In the genomic region with DNA sequence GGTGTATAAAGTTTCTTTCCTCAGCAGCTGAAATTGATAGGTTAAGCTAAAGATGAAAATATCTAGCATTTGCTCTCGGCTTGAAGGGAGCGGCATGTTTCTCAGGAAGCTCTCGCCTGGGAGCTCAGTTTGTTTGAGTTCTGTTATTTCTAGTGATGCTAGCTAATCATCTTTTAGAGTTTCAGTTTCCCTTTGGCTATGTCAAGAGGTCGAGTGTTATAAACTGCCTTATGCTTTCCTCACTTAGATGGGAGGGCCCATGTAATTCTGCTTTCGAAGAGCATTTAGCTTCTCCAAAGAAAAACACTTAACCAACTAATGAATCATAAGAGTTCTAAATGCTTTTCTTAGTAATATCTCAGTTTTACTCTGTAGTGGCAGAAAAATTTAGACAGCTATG, we compare ENCODE assay signal across 8 cellular contexts.
DNase-seq lines count a peak whose midpoint lies in the region; ATAC-seq, FAIRE-seq and TF ChIP-seq lines count a peak whose summit lies in the region.

No MANE protein-coding gene starts in this region.

- TF ChIP-seq CTCF in D721Med (IDR thresholded peaks at IDR 0.05; ENCODE audit: insufficient read depth, missing control alignments) = no peak

- FAIRE-seq in D721Med (lab: Jason Lieb, UNC) = no peak

- H3K36me3 ChIP-seq in endocrine pancreas (ENCODE audit: control insufficient read depth, insufficient read depth, low read length) = no peaks in the 10 kb centered on the region

- no peaks in the 10 kb centered on the region for H3K27me3 ChIP-seq in endocrine pancreas (ENCODE audit: control insufficient read depth, insufficient read depth, low read length)

- no peaks in the 10 kb centered on the region for H3K4me1 ChIP-seq in endocrine pancreas (ENCODE audit: control insufficient read depth, insufficient read depth, low read length)

- DNase-seq in MV-4-11 (lab: John Stamatoyannopoulos, UW) = peak; percentile 74
- DNase-seq in skeletal muscle cell (ENCODE audit: low read depth) = peak; percentile 41
- DNase-seq in NCI-H1417 (lab: John Stamatoyannopoulos, UW) = no peak
- no peak for DNase-seq in NCI-H2029 treated with DMSO at 0.1 percent for 48 hours (lab: John Stamatoyannopoulos, UW)
- no peak for DNase-seq in D721Med (ENCODE audit: insufficient read length, low spot score)

- no peaks in the 10 kb centered on the region for H3K9me3 ChIP-seq in endocrine pancreas (ENCODE audit: control insufficient read depth, low read length)

- ATAC-seq in GM18511 (IDR thresholded peaks at IDR 0.05; ENCODE audit: unreplicated experiment) (peak; percentile 99), GM21786 (IDR thresholded peaks at IDR 0.05; ENCODE audit: unreplicated experiment) (peak; percentile 99)

- no peak overlapping the region for H3K9ac ChIP-seq in endocrine pancreas (ENCODE audit: control insufficient read depth, insufficient read depth, low read length)

- peak overlapping the region; percentile 4 for H3K4me3 ChIP-seq in endocrine pancreas (ENCODE audit: control insufficient read depth, insufficient read depth, low read length)
- H3K4me3 ChIP-seq in skeletal muscle cell (ENCODE audit: low read depth, low read length) = no peak overlapping the region

Comparison
In these comparisons a context has a peak if more than half of its experiments do, and no peak if none do; other contexts are left out.
1. DNase-seq: peak in MV-4-11 (single experiment) and skeletal muscle cell (single experiment); none in NCI-H1417 (0 of 3), NCI-H2029 treated with DMSO at 0.1 percent for 48 hours (single experiment) and D721Med (single experiment).